8 cellular contexts compared by ENCODE assay signal in genomic region chr17:28570716-28571254, GRCh38. TPM values are rescaled to one million over a fixed set of nuclear protein-coding genes. Genes with fewer than 3 reads are reported as not detected.
A peak's percentile ranks its signal among the peaks of the same experiment; 100 is the strongest.
DNase-seq lines count a peak whose midpoint lies in the region; ATAC-seq and TF ChIP-seq lines count a peak whose summit lies in the region.

No MANE protein-coding gene starts in this region.

- H3K4me1 Mint-ChIP-seq in activated naive CD8-positive, alpha-beta T cell treated with anti-CD3 and anti-CD28 coated beads, Interleukin-2, amount 10 ng/mL, durations not matched to agents 7 days and 5 days, result peaks cover 38% of the 10 kb centered on the region

- no peak for TF ChIP-seq EP300 in sigmoid colon (IDR thresholded peaks at IDR 0.05)

- H3K36me3 ChIP-seq in sigmoid colon, result peaks cover 0 to 12% (median 0%) of the 10 kb centered on the region in 4 donors

- no peaks in the 10 kb centered on the region for H3K9me3 Mint-ChIP-seq in activated naive CD8-positive, alpha-beta T cell treated with anti-CD3 and anti-CD28 coated beads, Interleukin-2, amount 10 ng/mL, durations not matched to agents 7 days and 5 days

- H3K9me3 ChIP-seq in right cardiac atrium (ENCODE audit: control insufficient read depth, low read length) (no peaks in the 10 kb centered on the region), sigmoid colon (no peaks in the 10 kb centered on the region)

- peaks cover 30% of the 10 kb centered on the region for H3K36me3 Mint-ChIP-seq in activated naive CD8-positive, alpha-beta T cell treated with anti-CD3 and anti-CD28 coated beads, Interleukin-2, amount 10 ng/mL, durations not matched to agents 7 days and 5 days

- CTCF ChIA-PET in AG04449 (lab: Yijun Ruan, JAX), result interaction anchor here (1.1 to 5.8 kb wide), 7 partner anchors 8 to 76 kb away, joined by 3 to 38 read pairs (median 3); no protein-coding TSS in a partner anchor

- no peaks in the 10 kb centered on the region for H3K27me3 ChIP-seq in right cardiac atrium (ENCODE audit: control insufficient read depth, insufficient read depth)
- H3K27me3 ChIP-seq in sigmoid colon, result no peaks in the 10 kb centered on the region

- H3K27ac ChIP-seq in right cardiac atrium (ENCODE audit: low read length) (peak overlapping the region; percentile 9), sigmoid colon (peak overlapping the region; percentile 72 to 85 (median 83))

- intact Hi-C loops in right cardiac atrium (cut with DNase I) (no loop called here), sigmoid colon (cut with DNase I) (loop anchor here (2.0 kb wide), 1 partner anchor 28 kb away; the partner anchor contains the start of gene SPAG5)

- ATAC-seq in GM18867 (IDR thresholded peaks at IDR 0.05; ENCODE audit: unreplicated experiment), result peak; percentile 21
- ATAC-seq in HG03354 (IDR thresholded peaks at IDR 0.05; ENCODE audit: poor library complexity, severe bottlenecking, unreplicated experiment), result peak; percentile 27
- peak; percentile 33 for ATAC-seq in activated naive CD8-positive, alpha-beta T cell treated with anti-CD3 and anti-CD28 coated beads, Interleukin-2, amount 10 ng/mL, durations not matched to agents 7 days and 5 days (ENCODE audit: low read depth)
- peak; percentile 9 to 21 for ATAC-seq in right cardiac atrium

- POLR2A ChIA-PET in AG04449 (lab: Yijun Ruan, JAX), result interaction anchor here (0.7 to 1.3 kb wide), 6 partner anchors 18 to 39 kb away, joined by 3 to 6 read pairs (median 4); partner anchors contain the start of genes SPAG5 and UNC119
- POLR2A ChIA-PET in activated naive CD8-positive, alpha-beta T cell treated with anti-CD3 and anti-CD28 coated beads, Interleukin-2, amount 10 ng/mL, durations not matched to agents 7 days and 5 days (lab: Charles Lee), result interaction anchor here (0.6 to 2.4 kb wide), 13 partner anchors 10 to 149 kb away, joined by 3 to 33 read pairs (median 5); partner anchors contain the start of genes BLTP2, RPL23A, SDF2 and SUPT6H

- peak overlapping the region; percentile 95 for H3K4me3 Mint-ChIP-seq in activated naive CD8-positive, alpha-beta T cell treated with anti-CD3 and anti-CD28 coated beads, Interleukin-2, amount 10 ng/mL, durations not matched to agents 7 days and 5 days

- no peaks in the 10 kb centered on the region for H3K4me1 ChIP-seq in right cardiac atrium (ENCODE audit: control insufficient read depth, insufficient read depth, low read length)
- peaks cover 0 to 24% (median 20%) of the 10 kb centered on the region in 4 donors for H3K4me1 ChIP-seq in sigmoid colon

- WGBS in right cardiac atrium, result under 1% methylated on average over 30 of the region's 30 CpGs
- WGBS in sigmoid colon, 2 donors, result 1% methylated on average over 30 of the region's 30 CpGs

- no peaks in the 10 kb centered on the region for H3K27me3 Mint-ChIP-seq in activated naive CD8-positive, alpha-beta T cell treated with anti-CD3 and anti-CD28 coated beads, Interleukin-2, amount 10 ng/mL, durations not matched to agents 7 days and 5 days

- TF ChIP-seq POLR2A in sigmoid colon (IDR thresholded peaks at IDR 0.05), result no peak

- no peak for TF ChIP-seq CTCF in AG04449 (IDR thresholded peaks at IDR 0.05; ENCODE audit: insufficient read depth, low read length, missing control alignments)
- no peak for TF ChIP-seq CTCF in sigmoid colon (IDR thresholded peaks at IDR 0.05)

- H3K4me3 ChIP-seq in AG04449 (ENCODE audit: low read depth, low read length) (peak overlapping the region; percentile 88), right cardiac atrium (ENCODE audit: low read length) (peak overlapping the region; percentile 68), sigmoid colon (peak overlapping the region; percentile 94 to 98 (median 96))

- DNase-seq in AG04449 (ENCODE audit: low read depth, low spot score), result no peak
- peak; percentile 63 for DNase-seq in RKO (ENCODE audit: low spot score)
- peak; percentile 68 for DNase-seq in activated naive CD8-positive, alpha-beta T cell treated with anti-CD3 and anti-CD28 coated beads, Interleukin-2, amount 10 ng/mL, durations not matched to agents 7 days and 5 days
- peak in 2 of 3 donors; percentile 55 to 59 for DNase-seq in right cardiac atrium
- peak; percentile 73 for DNase-seq in sigmoid colon
- DNase-seq in inferior parietal cortex (ENCODE audit: extremely low spot score), result no peak

- peak overlapping the region; percentile 94 for H3K27ac Mint-ChIP-seq in activated naive CD8-positive, alpha-beta T cell treated with anti-CD3 and anti-CD28 coated beads, Interleukin-2, amount 10 ng/mL, durations not matched to agents 7 days and 5 days

RNA-seq across cellular contexts. Expression of gene PIGS, which starts 0.5 kb away (rescaled TPM):
- 10 to 100 TPM; 60.5 to 63.1 TPM for total RNA-seq in activated naive CD8-positive, alpha-beta T cell treated with anti-CD3 and anti-CD28 coated beads, Interleukin-2, amount 10 ng/mL, durations not matched to agents 7 days and 5 days
- 10 to 100 TPM; 36.4 to 41.8 (median 40.7) TPM for total RNA-seq in right cardiac atrium
- polyA plus RNA-seq in right cardiac atrium, result 16.6 TPM
- total RNA-seq in sigmoid colon, result 10 to 100 TPM; 17.2 to 42.5 (median 36.7) TPM
- polyA plus RNA-seq in sigmoid colon, result 10 to 100 TPM; 19.2 to 66.3 (median 27.0) TPM

RNA-seq across cellular contexts. Expression of gene ALDOC, which starts 5.9 kb away (rescaled TPM):
- 100 to 1,000 TPM; 142 to 154 TPM for total RNA-seq in activated naive CD8-positive, alpha-beta T cell treated with anti-CD3 and anti-CD28 coated beads, Interleukin-2, amount 10 ng/mL, durations not matched to agents 7 days and 5 days
- total RNA-seq in right cardiac atrium (100 to 1,000 TPM; 191 to 390 (median 276) TPM), sigmoid colon (10 to 100 TPM; 10.2 to 30.0 (median 24.9) TPM)
- polyA plus RNA-seq in right cardiac atrium (283 TPM), sigmoid colon (10 to 100 TPM; 28.8 to 43.3 (median 38.4) TPM)

RNA-seq across cellular contexts. Expression of gene UNC119, which starts 18.4 kb away (rescaled TPM):
- 10 to 100 TPM; 54.9 to 57.8 TPM for total RNA-seq in activated naive CD8-positive, alpha-beta T cell treated with anti-CD3 and anti-CD28 coated beads, Interleukin-2, amount 10 ng/mL, durations not matched to agents 7 days and 5 days
- 10 to 100 TPM; 14.0 to 28.8 (median 21.0) TPM for total RNA-seq in right cardiac atrium
- 22.8 TPM for polyA plus RNA-seq in right cardiac atrium
- total RNA-seq in sigmoid colon, result 10 to 100 TPM; 20.7 to 25.8 (median 23.6) TPM
- 10 to 100 TPM; 23.4 to 35.8 (median 31.2) TPM for polyA plus RNA-seq in sigmoid colon

RNA-seq across cellular contexts. Expression of gene SPAG5, which starts 28.0 kb away (rescaled TPM):
- total RNA-seq in activated naive CD8-positive, alpha-beta T cell treated with anti-CD3 and anti-CD28 coated beads, Interleukin-2, amount 10 ng/mL, durations not matched to agents 7 days and 5 days, result 100 to 1,000 TPM; 109 to 118 TPM
- total RNA-seq in right cardiac atrium (1 to 10 TPM in 3 of 4 donors, under 1 TPM in 1; 0.81 to 2.7 (median 2.1) TPM), sigmoid colon (1 to 10 TPM in 3 of 4 donors, under 1 TPM in 1; 0.33 to 3.9 (median 1.6) TPM)
- polyA plus RNA-seq in right cardiac atrium (1.2 TPM), sigmoid colon (10 to 100 TPM in 2 of 3 donors, 1 to 10 TPM in 1; 6.6 to 35.2 (median 12.9) TPM)

RNA-seq across cellular contexts. Expression of gene RSKR, which starts 43.2 kb away (rescaled TPM):
- total RNA-seq in activated naive CD8-positive, alpha-beta T cell treated with anti-CD3 and anti-CD28 coated beads, Interleukin-2, amount 10 ng/mL, durations not matched to agents 7 days and 5 days, result 10 to 100 TPM; 20.7 to 24.9 TPM
- total RNA-seq in right cardiac atrium (1 to 10 TPM; 2.9 to 4.7 (median 4.3) TPM), sigmoid colon (1 to 10 TPM; 1.5 to 6.9 (median 3.4) TPM)
- polyA plus RNA-seq in right cardiac atrium (2.9 TPM), sigmoid colon (1 to 10 TPM in 1 of 3 donors, under 1 TPM in 1, not detected in 1; 0.23 to 6.8 TPM)

Comparison
In these comparisons a context has a peak if more than half of its experiments do, and no peak if none do; other contexts are left out.
1. DNase-seq: peak in RKO (single experiment), activated naive CD8-positive, alpha-beta T cell treated with anti-CD3 and anti-CD28 coated beads, Interleukin-2, amount 10 ng/mL, durations not matched to agents 7 days and 5 days (single experiment), right cardiac atrium (2 of 3) and sigmoid colon (single experiment); none in AG04449 (single experiment) and inferior parietal cortex (single experiment).
2. RNA of gene ALDOC, which starts 5.9 kb away (total RNA-seq): 191 to 390 TPM in right cardiac atrium and 142 to 154 TPM in activated naive CD8-positive, alpha-beta T cell treated with anti-CD3 and anti-CD28 coated beads, Interleukin-2, amount 10 ng/mL, durations not matched to agents 7 days and 5 days; 10.2 to 30.0 TPM in sigmoid colon; every median in the first group is over 4 times any median in the second.
3. Peak in every context shown above with its lines, with median percentiles within 50 percentile points of each other: H3K4me3 ChIP-seq and ATAC-seq.